In genomic region chr21:33622253-33622652, GRCh38 we compare ENCODE assay signal across 2 cellular contexts.
TF ChIP-seq lines count a peak whose summit lies in the region.

No MANE protein-coding gene starts in this region.

TF ChIP-seq in GM23338, 12 proteins besides CTCF, POLR2A, EP300 and RAD21:
- TF ChIP-seq CREB1 (CRISPR knock-in tag; IDR thresholded peaks at IDR 0.05; ENCODE audit: low read depth) (no peak), ZNF462 (CRISPR knock-in tag; IDR thresholded peaks at IDR 0.05) (no peak), ZNF114 (CRISPR knock-in tag; IDR thresholded peaks at IDR 0.05) (no peak), EZH2phosphoT487 (IDR thresholded peaks at IDR 0.05; ENCODE audit: unreplicated experiment) (no peak), ZNF331 (CRISPR knock-in tag; IDR thresholded peaks at IDR 0.05; ENCODE audit: low read depth) (no peak), ETS1 (IDR thresholded peaks at IDR 0.05) (no peak), NANOG (IDR thresholded peaks at IDR 0.05; ENCODE audit: borderline replicate concordance) (no peak)

TF ChIP-seq in K562, 482 proteins besides CTCF, POLR2A, EP300 and RAD21:
- TF ChIP-seq ZNF134 (CRISPR knock-in tag; conservative IDR thresholded peaks at IDR 0.05), result no peak
- no peak for TF ChIP-seq ATF4 (CRISPR knock-in tag; IDR thresholded peaks at IDR 0.05)
- no peak for TF ChIP-seq IFI16 (CRISPR knock-in tag; IDR thresholded peaks at IDR 0.05)
- no peak for TF ChIP-seq MEF2A (IDR thresholded peaks at IDR 0.05; ENCODE audit: control insufficient read depth, low read depth, low read length)
- no peak for TF ChIP-seq ZSCAN32 (CRISPR knock-in tag; IDR thresholded peaks at IDR 0.05)
- TF ChIP-seq IRF9 (tag; IDR thresholded peaks at IDR 0.05), result no peak
- TF ChIP-seq MXI1 (IDR thresholded peaks at IDR 0.05; ENCODE audit: low read depth, low read length), result no peak
- no peak for TF ChIP-seq ELF2 (CRISPR knock-in tag; IDR thresholded peaks at IDR 0.05)
- TF ChIP-seq ZNF695 (CRISPR knock-in tag; IDR thresholded peaks at IDR 0.05), result no peak
- TF ChIP-seq TSC22D4 (tag; IDR thresholded peaks at IDR 0.05), result no peak
- no peak for TF ChIP-seq NR2C2 (CRISPR knock-in tag; IDR thresholded peaks at IDR 0.05)
- TF ChIP-seq NR2C2 (tag; IDR thresholded peaks at IDR 0.05), result no peak
- no peak for TF ChIP-seq ZNF696 (CRISPR knock-in tag; conservative IDR thresholded peaks at IDR 0.05)
- TF ChIP-seq HMGN3 (IDR thresholded peaks at IDR 0.05; ENCODE audit: borderline replicate concordance, extremely low read depth, insufficient read length, low read depth, low read length), result no peak
- TF ChIP-seq ZNF41 (CRISPR knock-in tag; conservative IDR thresholded peaks at IDR 0.05), result no peak
- TF ChIP-seq E2F3 (CRISPR knock-in tag; IDR thresholded peaks at IDR 0.05), result no peak
- TF ChIP-seq THAP7 (CRISPR knock-in tag; IDR thresholded peaks at IDR 0.05), result no peak
- TF ChIP-seq FOXK1 (CRISPR knock-in tag; IDR thresholded peaks at IDR 0.05; ENCODE audit: borderline replicate concordance), result no peak
- no peak for TF ChIP-seq RBFOX2 (IDR thresholded peaks at IDR 0.05; ENCODE audit: low read depth, low read length)
